ENCODE assay signal across 11 cellular contexts in the genomic region with DNA sequence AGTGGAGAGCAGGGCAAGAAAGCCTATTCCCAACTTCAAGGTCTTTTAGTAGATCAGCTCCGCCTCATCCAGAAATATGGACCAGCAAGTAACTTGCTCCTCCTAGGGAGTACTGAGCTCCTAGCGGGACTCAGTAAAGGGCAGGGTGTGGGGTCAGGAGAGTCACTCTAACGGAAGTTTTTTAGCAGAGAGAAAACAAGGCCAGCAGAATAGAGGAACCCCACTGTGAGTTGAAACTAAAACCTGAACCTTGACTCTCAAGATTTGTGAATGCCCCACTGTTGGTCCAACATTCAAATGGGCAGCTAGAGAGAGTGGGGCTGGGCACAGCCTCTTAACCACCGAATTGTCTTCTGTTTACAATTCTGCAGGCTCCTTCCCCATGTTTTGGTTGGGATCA.
DNase-seq lines count a peak whose midpoint lies in the region; ATAC-seq and TF ChIP-seq lines count a peak whose summit lies in the region.
"Had no signal": no experiment of that assay in that cellular context is flagged by ENCODE, and none has a peak within 500 bp of the region (broad histone marks: within the 10 kb centered on the region; RNA-seq: fewer than 3 reads in every experiment).

No MANE protein-coding gene starts in this region.

- WGBS in gastroesophageal sphincter (ENCODE audit: low coverage in 1 of 2), 2 donors = 68 to 71% methylated on average over 2 to 3 of the region's 4 CpGs

- peak overlapping the region; percentile 27 for H2AFZ ChIP-seq in osteoblast (ENCODE audit: low read length)

- H3K4me1 ChIP-seq in osteoblast (ENCODE audit: insufficient read depth, low read length) = peaks cover 7% of the 10 kb centered on the region
- H3K4me1 ChIP-seq in gastroesophageal sphincter = no peaks in the 10 kb centered on the region
- H3K4me1 ChIP-seq: transverse colon had no signal

- H3K9me3 ChIP-seq in osteoblast (ENCODE audit: low read depth, low read length) = no peaks in the 10 kb centered on the region
- no peaks in the 10 kb centered on the region for H3K9me3 ChIP-seq in gastroesophageal sphincter
- H3K9me3 ChIP-seq: transverse colon had no signal

- TF ChIP-seq CTCF in osteoblast (IDR thresholded peaks at IDR 0.05; ENCODE audit: extremely low read depth, low read depth, low read length) (no peak), gastroesophageal sphincter (IDR thresholded peaks at IDR 0.05) (no peak)

- H3K4me3 ChIP-seq in osteoblast (ENCODE audit: insufficient read depth, low read length) (no peak overlapping the region), gastroesophageal sphincter (no peak overlapping the region)
- H3K4me3 ChIP-seq: transverse colon had no signal

- peaks cover 2% of the 10 kb centered on the region for H3K79me2 ChIP-seq in osteoblast (ENCODE audit: insufficient read depth, low read length)

- TF ChIP-seq EP300 in gastroesophageal sphincter (IDR thresholded peaks at IDR 0.05) = no peak

- no peak overlapping the region for H3K27ac ChIP-seq in osteoblast (ENCODE audit: low read depth, low read length)
- H3K27ac ChIP-seq in gastroesophageal sphincter = no peak overlapping the region
- H3K27ac ChIP-seq: KMS-11, transverse colon had no signal

- no peaks in the 10 kb centered on the region for H3K36me3 ChIP-seq in osteoblast (ENCODE audit: insufficient read depth, low read length)
- H3K36me3 ChIP-seq in gastroesophageal sphincter = peaks cover 0 to 7% of the 10 kb centered on the region in 2 donors
- H3K36me3 ChIP-seq: transverse colon had no signal

- TF ChIP-seq POLR2A in gastroesophageal sphincter (IDR thresholded peaks at IDR 0.05) = no peak

- ATAC-seq in GM18870 (IDR thresholded peaks at IDR 0.05; ENCODE audit: unreplicated experiment) (peak; percentile 44), GM21786 (IDR thresholded peaks at IDR 0.05; ENCODE audit: unreplicated experiment) (peak; percentile 40), HG03439 (IDR thresholded peaks at IDR 0.05; ENCODE audit: unreplicated experiment) (peak; percentile 45), gastroesophageal sphincter (no peak)
- ATAC-seq: esophagus mucosa had no signal

- no peaks in the 10 kb centered on the region for H4K20me1 ChIP-seq in osteoblast (ENCODE audit: insufficient read depth, low read length)

- DNase-seq in osteoblast (ENCODE audit: insufficient read length, low spot score, missing footprints) = no peak
- no peak for DNase-seq in NCI-H1092 treated with DMSO at 0.1 percent for 48 hours (lab: John Stamatoyannopoulos, UW)
- DNase-seq in activated CD4-positive, alpha-beta T cell treated with anti-CD3 and anti-CD28 coated beads for 4 hours = no peak
- DNase-seq: NCI-H510A, transverse colon had no signal

- H3K27me3 ChIP-seq in osteoblast (ENCODE audit: insufficient read depth, low read length) = no peaks in the 10 kb centered on the region
- H3K27me3 ChIP-seq in gastroesophageal sphincter = no peaks in the 10 kb centered on the region
- H3K27me3 ChIP-seq: transverse colon had no signal

- H3K4me2 ChIP-seq in osteoblast (ENCODE audit: insufficient read depth, low read length) = no peak overlapping the region
- H3K4me2 ChIP-seq: KMS-11 had no signal
